In genomic region chr1:10745383-10745782, GRCh38 we compare ENCODE assay signal across 1 cellular context.
TF ChIP-seq lines count a peak whose summit lies in the region.

No MANE protein-coding gene starts in this region.

TF ChIP-seq in K562, 482 proteins besides CTCF, POLR2A, EP300 and RAD21 (continued from another document):
- TF ChIP-seq RREB1 (CRISPR knock-in tag; IDR thresholded peaks at IDR 0.05) (no peak), CBX5 (IDR thresholded peaks at IDR 0.05; ENCODE audit: borderline replicate concordance, low read depth) (no peak), STAT6 (CRISPR knock-in tag; IDR thresholded peaks at IDR 0.05) (no peak), RBM22 (IDR thresholded peaks at IDR 0.05; ENCODE audit: low read depth, low read length, poor library complexity, severe bottlenecking) (no peak), CHD7 (IDR thresholded peaks at IDR 0.05; ENCODE audit: low read depth, low read length) (no peak), NR2C2 (CRISPR knock-in tag; IDR thresholded peaks at IDR 0.05) (no peak), NR2C2 (tag; IDR thresholded peaks at IDR 0.05) (no peak), ZNF561 (CRISPR knock-in tag; conservative IDR thresholded peaks at IDR 0.05) (no peak), FOSL1 (tag; conservative IDR thresholded peaks at IDR 0.05) (no peak), CBX8 (IDR thresholded peaks at IDR 0.05; ENCODE audit: borderline replicate concordance, extremely low read depth, low read depth, low read length, poor library complexity, severe bottlenecking) (no peak)
